ENCODE assay signal across 14 cellular contexts in genomic region chr17:50642071-50642721, GRCh38. TPM values are rescaled to one million over a fixed set of nuclear protein-coding genes. Genes with fewer than 3 reads are reported as not detected.
"Had no signal": no experiment of that assay in that cellular context is flagged by ENCODE, and none has a peak within 500 bp of the region (broad histone marks: within the 10 kb centered on the region; RNA-seq: fewer than 3 reads in every experiment).

No MANE protein-coding gene starts in this region.

- DNase-seq: activated CD4-positive, alpha-beta memory T cell treated with anti-CD3 and anti-CD28 coated beads for 36 hours; activated CD4-positive, CD25-positive, alpha-beta regulatory T cell treated with anti-CD3 and anti-CD28 coated beads, Interleukin-2, amount 50 U/mL, for 72 hours; activated gamma-delta T cell treated with Interleukin-2 at 50 U/mL for 16 hours; activated T-cell treated with anti-CD3 and anti-CD28 coated beads, Interleukin-2, amount 50 U/mL, for 48 hours; central memory CD4-positive, alpha-beta T cell; effector CD8-positive, alpha-beta T cell; left ventricle myocardium superior; stimulated activated naive CD4-positive, alpha-beta T cell; substantia nigra; trophoblast cell had no signal

- H3K27ac Mint-ChIP-seq: activated CD4-positive, alpha-beta memory T cell treated with anti-CD3 and anti-CD28 coated beads for 36 hours; T-helper 2 cell treated with Interferon-gamma antibody and Interleukin-4, amounts not matched to agents 5 μg/mL and 100 μg/mL, for 36 hours had no signal

- H3K36me3 ChIP-seq: gastroesophageal sphincter had no signal

- H3K9me3 Mint-ChIP-seq: activated CD4-positive, alpha-beta memory T cell treated with anti-CD3 and anti-CD28 coated beads for 36 hours; T-helper 2 cell treated with Interferon-gamma antibody and Interleukin-4, amounts not matched to agents 5 μg/mL and 100 μg/mL, for 36 hours had no signal

- H3K9me3 ChIP-seq: gastroesophageal sphincter had no signal

- H3K4me3 Mint-ChIP-seq: activated CD4-positive, alpha-beta memory T cell treated with anti-CD3 and anti-CD28 coated beads for 36 hours; T-helper 2 cell treated with Interferon-gamma antibody and Interleukin-4, amounts not matched to agents 5 μg/mL and 100 μg/mL, for 36 hours had no signal

- H3K4me3 ChIP-seq: coronary artery, gastroesophageal sphincter had no signal

- ATAC-seq: gastroesophageal sphincter, left ventricle myocardium superior, right cardiac atrium had no signal

- H3K27ac ChIP-seq: coronary artery, gastroesophageal sphincter had no signal

- H3K36me3 Mint-ChIP-seq: activated CD4-positive, alpha-beta memory T cell treated with anti-CD3 and anti-CD28 coated beads for 36 hours had no signal

RNA-seq across cellular contexts. Expression of gene ABCC3, which starts 7.5 kb away (rescaled TPM):
- total RNA-seq: activated CD4-positive, alpha-beta memory T cell treated with anti-CD3 and anti-CD28 coated beads for 36 hours had no signal
